ENCODE assay signal across 2 cellular contexts in the genomic region with DNA sequence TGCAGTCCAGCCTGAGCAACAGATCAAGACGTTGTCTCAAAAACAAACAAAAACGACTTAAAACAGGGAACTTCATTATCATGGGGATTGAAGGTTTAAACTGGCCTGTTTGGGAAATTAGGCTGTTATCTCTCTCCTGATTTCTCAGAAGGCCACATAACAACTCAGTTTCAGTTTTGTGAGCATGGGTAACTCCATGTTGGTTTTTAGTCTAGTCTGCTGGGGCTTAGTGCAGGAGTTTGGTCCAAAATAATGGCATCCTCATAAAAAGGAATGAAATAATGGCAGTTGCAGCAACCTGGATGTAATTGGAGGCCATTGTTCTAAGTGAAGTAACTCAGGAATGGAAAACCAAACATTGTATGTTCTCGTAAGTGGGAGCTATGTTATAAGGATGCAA.
TF ChIP-seq lines count a peak whose summit lies in the region.

No MANE protein-coding gene starts in this region.

TF ChIP-seq in HepG2, 621 proteins besides CTCF, POLR2A, EP300 and RAD21:
- no peak for TF ChIP-seq ELF4 (CRISPR knock-in tag; IDR thresholded peaks at IDR 0.05; ENCODE audit: borderline replicate concordance)
- TF ChIP-seq ZFP82 (CRISPR knock-in tag; IDR thresholded peaks at IDR 0.05; ENCODE audit: borderline replicate concordance) = no peak
- TF ChIP-seq HNF4A (CRISPR knock-in tag; IDR thresholded peaks at IDR 0.05) = peak; percentile 30; the same call in 1 of the 2 replicates

TF ChIP-seq in K562, 482 proteins besides CTCF, POLR2A, EP300 and RAD21 (continues in another document):
- TF ChIP-seq RBM34 (IDR thresholded peaks at IDR 0.05; ENCODE audit: borderline replicate concordance, insufficient read depth, low read length) (no peak), ZNF224 (CRISPR knock-in tag; IDR thresholded peaks at IDR 0.05) (no peak), HNRNPH1 (optimal IDR thresholded peaks at IDR 0.05; ENCODE audit: low read depth, low read length) (no peak), TRIM28 (IDR thresholded peaks at IDR 0.05) (no peak), RFX7 (CRISPR knock-in tag; IDR thresholded peaks at IDR 0.05) (0 out of 2 replicates have a peak, but pooled peaks have one; percentile 79), SMARCB1 (IDR thresholded peaks at IDR 0.05; ENCODE audit: insufficient read length, low read depth) (no peak), ZNF696 (CRISPR knock-in tag; conservative IDR thresholded peaks at IDR 0.05) (0 out of 2 replicates have a peak, but pooled peaks have one; percentile 68), PTTG1 (tag; IDR thresholded peaks at IDR 0.05; ENCODE audit: low read depth) (peak; percentile 96), POLR3A (IDR thresholded peaks at IDR 0.05; ENCODE audit: borderline replicate concordance, extremely low read depth, insufficient read depth, insufficient read length) (no peak), PURB (CRISPR knock-in tag; IDR thresholded peaks at IDR 0.05; ENCODE audit: low read depth) (no peak), ZNF263 (CRISPR knock-in tag; IDR thresholded peaks at IDR 0.05; ENCODE audit: borderline replicate concordance) (no peak), TAF9B (IDR thresholded peaks at IDR 0.05; ENCODE audit: partially characterized antibody) (no peak), PRMT5 (CRISPR knock-in tag; IDR thresholded peaks at IDR 0.05) (no peak), CREBBP (IDR thresholded peaks at IDR 0.05; ENCODE audit: low read depth, low read length) (no peak), ZNF75A (CRISPR knock-in tag; IDR thresholded peaks at IDR 0.05) (peak; percentile 87), FOXP1 (CRISPR knock-in tag; IDR thresholded peaks at IDR 0.05) (no peak), SOX6 (IDR thresholded peaks at IDR 0.05) (no peak), ZNF311 (CRISPR knock-in tag; IDR thresholded peaks at IDR 0.05) (peak; percentile 98), ZNF583 (CRISPR knock-in tag; IDR thresholded peaks at IDR 0.05) (peak; percentile 95), HDAC6 (IDR thresholded peaks at IDR 0.05; ENCODE audit: low read depth, low read length) (no peak), KDM4B (IDR thresholded peaks at IDR 0.05; ENCODE audit: borderline replicate concordance in 2 of 2, low read depth in 1 of 2) (no peak), ZNF124 (CRISPR knock-in tag; IDR thresholded peaks at IDR 0.05) (no peak), SREBF1 (IDR thresholded peaks at IDR 0.05; ENCODE audit: borderline replicate concordance, low read depth, low read length) (no peak), MYBL2 (IDR thresholded peaks at IDR 0.05; ENCODE audit: low read depth) (no peak), MYBL2 (CRISPR knock-in tag; IDR thresholded peaks at IDR 0.05; ENCODE audit: borderline replicate concordance) (no peak), IRF2 (CRISPR knock-in tag; IDR thresholded peaks at IDR 0.05) (no peak), JUND (IDR thresholded peaks at IDR 0.05; ENCODE audit: borderline replicate concordance, low read depth, low read length) (no peak), JUND (tag; IDR thresholded peaks at IDR 0.05; ENCODE audit: borderline replicate concordance, low read depth, low read length) (peak; percentile 73; the same call in 1 of the 3 replicates), FOS (IDR thresholded peaks at IDR 0.05; ENCODE audit: extremely low read depth, insufficient read length) (no peak), NR2C1 (IDR thresholded peaks at IDR 0.05) (no peak), NR2C1 (tag; IDR thresholded peaks at IDR 0.05) (peak; percentile 91), GTF2F1 (IDR thresholded peaks at IDR 0.05; ENCODE audit: low read depth, low read length) (no peak), PHF20 (IDR thresholded peaks at IDR 0.05; ENCODE audit: partially characterized antibody) (no peak), CHD1 (IDR thresholded peaks at IDR 0.05; ENCODE audit: low read length) (no peak), MAZ (CRISPR knock-in tag; conservative IDR thresholded peaks at IDR 0.05 in 1 of 2, IDR thresholded peaks at IDR 0.05 in 1 of 2) (peak in 1 of 2 experiments; percentile 95; a peak in 2 of 4 replicates), L3MBTL2 (IDR thresholded peaks at IDR 0.05) (no peak)
- TF ChIP-seq, protein P1, sequence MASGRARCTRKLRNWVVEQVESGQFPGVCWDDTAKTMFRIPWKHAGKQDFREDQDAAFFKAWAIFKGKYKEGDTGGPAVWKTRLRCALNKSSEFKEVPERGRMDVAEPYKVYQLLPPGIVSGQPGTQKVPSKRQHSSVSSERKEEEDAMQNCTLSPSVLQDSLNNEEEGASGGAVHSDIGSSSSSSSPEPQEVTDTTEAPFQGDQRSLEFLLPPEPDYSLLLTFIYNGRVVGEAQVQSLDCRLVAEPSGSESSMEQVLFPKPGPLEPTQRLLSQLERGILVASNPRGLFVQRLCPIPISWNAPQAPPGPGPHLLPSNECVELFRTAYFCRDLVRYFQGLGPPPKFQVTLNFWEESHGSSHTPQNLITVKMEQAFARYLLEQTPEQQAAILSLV (tag; IDR thresholded peaks at IDR 0.05) = peak; percentile 94
- TF ChIP-seq, protein P2, sequence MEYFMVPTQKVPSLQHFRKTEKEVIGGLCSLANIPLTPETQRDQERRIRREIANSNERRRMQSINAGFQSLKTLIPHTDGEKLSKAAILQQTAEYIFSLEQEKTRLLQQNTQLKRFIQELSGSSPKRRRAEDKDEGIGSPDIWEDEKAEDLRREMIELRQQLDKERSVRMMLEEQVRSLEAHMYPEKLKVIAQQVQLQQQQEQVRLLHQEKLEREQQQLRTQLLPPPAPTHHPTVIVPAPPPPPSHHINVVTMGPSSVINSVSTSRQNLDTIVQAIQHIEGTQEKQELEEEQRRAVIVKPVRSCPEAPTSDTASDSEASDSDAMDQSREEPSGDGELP (CRISPR knock-in tag; IDR thresholded peaks at IDR 0.05; ENCODE audit: borderline replicate concordance) = no peak
- TF ChIP-seq, protein P3, sequence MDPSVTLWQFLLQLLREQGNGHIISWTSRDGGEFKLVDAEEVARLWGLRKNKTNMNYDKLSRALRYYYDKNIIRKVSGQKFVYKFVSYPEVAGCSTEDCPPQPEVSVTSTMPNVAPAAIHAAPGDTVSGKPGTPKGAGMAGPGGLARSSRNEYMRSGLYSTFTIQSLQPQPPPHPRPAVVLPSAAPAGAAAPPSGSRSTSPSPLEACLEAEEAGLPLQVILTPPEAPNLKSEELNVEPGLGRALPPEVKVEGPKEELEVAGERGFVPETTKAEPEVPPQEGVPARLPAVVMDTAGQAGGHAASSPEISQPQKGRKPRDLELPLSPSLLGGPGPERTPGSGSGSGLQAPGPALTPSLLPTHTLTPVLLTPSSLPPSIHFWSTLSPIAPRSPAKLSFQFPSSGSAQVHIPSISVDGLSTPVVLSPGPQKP (CRISPR knock-in tag; IDR thresholded peaks at IDR 0.05) = no peak
- TF ChIP-seq, protein P4, sequence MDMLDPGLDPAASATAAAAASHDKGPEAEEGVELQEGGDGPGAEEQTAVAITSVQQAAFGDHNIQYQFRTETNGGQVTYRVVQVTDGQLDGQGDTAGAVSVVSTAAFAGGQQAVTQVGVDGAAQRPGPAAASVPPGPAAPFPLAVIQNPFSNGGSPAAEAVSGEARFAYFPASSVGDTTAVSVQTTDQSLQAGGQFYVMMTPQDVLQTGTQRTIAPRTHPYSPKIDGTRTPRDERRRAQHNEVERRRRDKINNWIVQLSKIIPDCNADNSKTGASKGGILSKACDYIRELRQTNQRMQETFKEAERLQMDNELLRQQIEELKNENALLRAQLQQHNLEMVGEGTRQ (CRISPR knock-in tag; IDR thresholded peaks at IDR 0.05) = no peak
- TF ChIP-seq, protein P5, sequence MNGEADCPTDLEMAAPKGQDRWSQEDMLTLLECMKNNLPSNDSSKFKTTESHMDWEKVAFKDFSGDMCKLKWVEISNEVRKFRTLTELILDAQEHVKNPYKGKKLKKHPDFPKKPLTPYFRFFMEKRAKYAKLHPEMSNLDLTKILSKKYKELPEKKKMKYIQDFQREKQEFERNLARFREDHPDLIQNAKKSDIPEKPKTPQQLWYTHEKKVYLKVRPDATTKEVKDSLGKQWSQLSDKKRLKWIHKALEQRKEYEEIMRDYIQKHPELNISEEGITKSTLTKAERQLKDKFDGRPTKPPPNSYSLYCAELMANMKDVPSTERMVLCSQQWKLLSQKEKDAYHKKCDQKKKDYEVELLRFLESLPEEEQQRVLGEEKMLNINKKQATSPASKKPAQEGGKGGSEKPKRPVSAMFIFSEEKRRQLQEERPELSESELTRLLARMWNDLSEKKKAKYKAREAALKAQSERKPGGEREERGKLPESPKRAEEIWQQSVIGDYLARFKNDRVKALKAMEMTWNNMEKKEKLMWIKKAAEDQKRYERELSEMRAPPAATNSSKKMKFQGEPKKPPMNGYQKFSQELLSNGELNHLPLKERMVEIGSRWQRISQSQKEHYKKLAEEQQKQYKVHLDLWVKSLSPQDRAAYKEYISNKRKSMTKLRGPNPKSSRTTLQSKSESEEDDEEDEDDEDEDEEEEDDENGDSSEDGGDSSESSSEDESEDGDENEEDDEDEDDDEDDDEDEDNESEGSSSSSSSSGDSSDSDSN (IDR thresholded peaks at IDR 0.05; ENCODE audit: borderline replicate concordance in 1 of 2, low read depth in 2 of 2, low read length in 2 of 2) = no peak
- TF ChIP-seq, protein P6, sequence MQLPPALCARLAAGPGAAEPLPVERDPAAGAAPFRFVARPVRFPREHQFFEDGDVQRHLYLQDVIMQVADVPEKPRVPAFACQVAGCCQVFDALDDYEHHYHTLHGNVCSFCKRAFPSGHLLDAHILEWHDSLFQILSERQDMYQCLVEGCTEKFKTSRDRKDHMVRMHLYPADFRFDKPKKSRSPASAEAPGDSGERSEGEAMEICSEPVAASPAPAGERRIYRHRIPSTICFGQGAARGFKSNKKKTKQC (CRISPR knock-in tag; IDR thresholded peaks at IDR 0.05) = no peak
- TF ChIP-seq, protein P7, sequence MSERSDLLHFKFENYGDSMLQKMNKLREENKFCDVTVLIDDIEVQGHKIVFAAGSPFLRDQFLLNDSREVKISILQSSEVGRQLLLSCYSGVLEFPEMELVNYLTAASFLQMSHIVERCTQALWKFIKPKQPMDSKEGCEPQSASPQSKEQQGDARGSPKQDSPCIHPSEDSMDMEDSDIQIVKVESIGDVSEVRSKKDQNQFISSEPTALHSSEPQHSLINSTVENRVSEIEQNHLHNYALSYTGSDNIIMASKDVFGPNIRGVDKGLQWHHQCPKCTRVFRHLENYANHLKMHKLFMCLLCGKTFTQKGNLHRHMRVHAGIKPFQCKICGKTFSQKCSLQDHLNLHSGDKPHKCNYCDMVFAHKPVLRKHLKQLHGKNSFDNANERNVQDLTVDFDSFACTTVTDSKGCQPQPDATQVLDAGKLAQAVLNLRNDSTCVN (CRISPR knock-in tag; IDR thresholded peaks at IDR 0.05) = peak; percentile 83; the same call in 1 of the 2 replicates
- TF ChIP-seq, protein P8, sequence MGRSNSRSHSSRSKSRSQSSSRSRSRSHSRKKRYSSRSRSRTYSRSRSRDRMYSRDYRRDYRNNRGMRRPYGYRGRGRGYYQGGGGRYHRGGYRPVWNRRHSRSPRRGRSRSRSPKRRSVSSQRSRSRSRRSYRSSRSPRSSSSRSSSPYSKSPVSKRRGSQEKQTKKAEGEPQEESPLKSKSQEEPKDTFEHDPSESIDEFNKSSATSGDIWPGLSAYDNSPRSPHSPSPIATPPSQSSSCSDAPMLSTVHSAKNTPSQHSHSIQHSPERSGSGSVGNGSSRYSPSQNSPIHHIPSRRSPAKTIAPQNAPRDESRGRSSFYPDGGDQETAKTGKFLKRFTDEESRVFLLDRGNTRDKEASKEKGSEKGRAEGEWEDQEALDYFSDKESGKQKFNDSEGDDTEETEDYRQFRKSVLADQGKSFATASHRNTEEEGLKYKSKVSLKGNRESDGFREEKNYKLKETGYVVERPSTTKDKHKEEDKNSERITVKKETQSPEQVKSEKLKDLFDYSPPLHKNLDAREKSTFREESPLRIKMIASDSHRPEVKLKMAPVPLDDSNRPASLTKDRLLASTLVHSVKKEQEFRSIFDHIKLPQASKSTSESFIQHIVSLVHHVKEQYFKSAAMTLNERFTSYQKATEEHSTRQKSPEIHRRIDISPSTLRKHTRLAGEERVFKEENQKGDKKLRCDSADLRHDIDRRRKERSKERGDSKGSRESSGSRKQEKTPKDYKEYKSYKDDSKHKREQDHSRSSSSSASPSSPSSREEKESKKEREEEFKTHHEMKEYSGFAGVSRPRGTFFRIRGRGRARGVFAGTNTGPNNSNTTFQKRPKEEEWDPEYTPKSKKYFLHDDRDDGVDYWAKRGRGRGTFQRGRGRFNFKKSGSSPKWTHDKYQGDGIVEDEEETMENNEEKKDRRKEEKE (IDR thresholded peaks at IDR 0.05; ENCODE audit: borderline replicate concordance in 1 of 2, control insufficient read depth in 1 of 2, low read depth in 2 of 2, low read length in 1 of 2) = no peak
- TF ChIP-seq, protein P9, sequence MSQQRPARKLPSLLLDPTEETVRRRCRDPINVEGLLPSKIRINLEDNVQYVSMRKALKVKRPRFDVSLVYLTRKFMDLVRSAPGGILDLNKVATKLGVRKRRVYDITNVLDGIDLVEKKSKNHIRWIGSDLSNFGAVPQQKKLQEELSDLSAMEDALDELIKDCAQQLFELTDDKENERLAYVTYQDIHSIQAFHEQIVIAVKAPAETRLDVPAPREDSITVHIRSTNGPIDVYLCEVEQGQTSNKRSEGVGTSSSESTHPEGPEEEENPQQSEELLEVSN (IDR thresholded peaks at IDR 0.05; ENCODE audit: borderline replicate concordance in 1 of 2, extremely low read depth in 1 of 2, insufficient read depth in 1 of 2, insufficient read length in 1 of 2, low read depth in 1 of 2, low read length in 1 of 2, poor library complexity in 1 of 2, severe bottlenecking in 1 of 2) = no peak
- TF ChIP-seq, protein P10, sequence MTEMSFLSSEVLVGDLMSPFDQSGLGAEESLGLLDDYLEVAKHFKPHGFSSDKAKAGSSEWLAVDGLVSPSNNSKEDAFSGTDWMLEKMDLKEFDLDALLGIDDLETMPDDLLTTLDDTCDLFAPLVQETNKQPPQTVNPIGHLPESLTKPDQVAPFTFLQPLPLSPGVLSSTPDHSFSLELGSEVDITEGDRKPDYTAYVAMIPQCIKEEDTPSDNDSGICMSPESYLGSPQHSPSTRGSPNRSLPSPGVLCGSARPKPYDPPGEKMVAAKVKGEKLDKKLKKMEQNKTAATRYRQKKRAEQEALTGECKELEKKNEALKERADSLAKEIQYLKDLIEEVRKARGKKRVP (CRISPR knock-in tag; IDR thresholded peaks at IDR 0.05) = peak; percentile 92
